ENCODE assay signal across 1 cellular context in the genomic region with DNA sequence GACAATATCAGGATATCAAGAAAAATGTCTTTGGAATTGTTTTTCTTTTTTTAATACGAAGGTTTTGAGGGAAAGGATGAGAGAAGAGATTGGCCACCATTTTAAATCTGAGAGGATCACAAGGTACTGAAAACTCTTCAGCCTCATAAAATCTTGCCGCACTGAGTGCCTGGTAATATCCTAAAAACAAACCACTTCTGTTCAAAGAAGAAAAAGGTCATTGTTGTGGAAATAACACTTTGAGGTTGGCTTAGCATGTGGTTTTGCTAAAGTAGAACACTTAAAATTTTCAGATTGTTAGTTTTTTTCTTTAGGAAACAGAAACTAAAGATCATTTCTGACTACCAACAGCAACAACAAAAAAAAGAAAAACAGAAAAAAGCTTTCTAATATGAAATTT.
TF ChIP-seq lines count a peak whose summit lies in the region.

No MANE protein-coding gene starts in this region.

TF ChIP-seq in GM12878, 131 proteins besides CTCF, POLR2A, EP300 and RAD21 (continued from another document):
- no peak for TF ChIP-seq BCLAF1 (IDR thresholded peaks at IDR 0.05)
